In genomic region chr18:11750171-11750570, GRCh38 we compare ENCODE assay signal across 24 cellular contexts.
DNase-seq lines count a peak whose midpoint lies in the region; ATAC-seq and TF ChIP-seq lines count a peak whose summit lies in the region.
"Had no signal": no experiment of that assay in that cellular context is flagged by ENCODE, and none has a peak within 500 bp of the region (broad histone marks: within the 10 kb centered on the region; RNA-seq: fewer than 3 reads in every experiment).

No MANE protein-coding gene starts in this region.

- no peak overlapping the region for H3K27ac Mint-ChIP-seq in CD8-positive, alpha-beta T cell
- H3K27ac Mint-ChIP-seq in WTC11 = no peak overlapping the region
- peak overlapping the region; percentile 28 for H3K27ac Mint-ChIP-seq in glutamatergic neuron (ENCODE audit: unreplicated experiment)
- no peak overlapping the region for H3K27ac Mint-ChIP-seq in neural crest cell (ENCODE audit: unreplicated experiment)

- H3K27ac ChIP-seq in CD8-positive, alpha-beta T cell (ENCODE audit: low read depth, low read length) = no peak overlapping the region
- H3K27ac ChIP-seq: C4-2B, SJCRH30 had no signal

- H3K4me3 ChIP-seq in CD8-positive, alpha-beta T cell (ENCODE audit: low read depth, low read length) = no peak overlapping the region
- H3K4me3 ChIP-seq: HAP-1, SJCRH30 had no signal

- no peak for TF ChIP-seq CTCF in CD8-positive, alpha-beta T cell (IDR thresholded peaks at IDR 0.05)
- no peak for TF ChIP-seq CTCF in WTC11 (IDR thresholded peaks at IDR 0.05)
- no peak for TF ChIP-seq CTCF in glutamatergic neuron (IDR thresholded peaks at IDR 0.05; ENCODE audit: partially characterized antibody, unreplicated experiment)
- no peak for TF ChIP-seq CTCF in neural crest cell (conservative IDR thresholded peaks at IDR 0.05)

- peaks cover 3% of the 10 kb centered on the region for H3K4me1 ChIP-seq in CD8-positive, alpha-beta T cell (ENCODE audit: insufficient read depth, low read length)
- H3K4me1 ChIP-seq: HAP-1, SJCRH30 had no signal

- peaks cover 54% of the 10 kb centered on the region for H3K27me3 Mint-ChIP-seq in CD8-positive, alpha-beta T cell (ENCODE audit: low read depth)
- H3K27me3 Mint-ChIP-seq in WTC11 (ENCODE audit: low read depth) (peaks cover 38% of the 10 kb centered on the region), glutamatergic neuron (ENCODE audit: unreplicated experiment) (peaks cover 16% of the 10 kb centered on the region), neural crest cell (ENCODE audit: low read depth) (peaks cover 48% of the 10 kb centered on the region)

- H3K36me3 Mint-ChIP-seq in CD8-positive, alpha-beta T cell = no peaks in the 10 kb centered on the region
- H3K36me3 Mint-ChIP-seq in WTC11 (no peaks in the 10 kb centered on the region), glutamatergic neuron (ENCODE audit: unreplicated experiment) (peaks cover 8% of the 10 kb centered on the region), neural crest cell (ENCODE audit: low read depth) (peaks cover 3% of the 10 kb centered on the region)

- peaks cover 11% of the 10 kb centered on the region for H3K4me1 Mint-ChIP-seq in CD8-positive, alpha-beta T cell (ENCODE audit: low read depth)
- H3K4me1 Mint-ChIP-seq in WTC11 (peaks cover 24% of the 10 kb centered on the region), glutamatergic neuron (ENCODE audit: low read depth, unreplicated experiment) (peaks cover 1% of the 10 kb centered on the region), neural crest cell (peaks cover 23% of the 10 kb centered on the region)

- no peaks in the 10 kb centered on the region for H3K36me3 ChIP-seq in CD8-positive, alpha-beta T cell (ENCODE audit: insufficient read depth, low read length)
- H3K36me3 ChIP-seq: HAP-1, SJCRH30 had no signal

- CTCF ChIA-PET in CD8-positive, alpha-beta T cell (lab: Charles Lee) = interaction anchor here (1.4 kb wide), 1 partner anchor 17 kb away, joined by 7 read pairs; no protein-coding TSS in a partner anchor
- CTCF ChIA-PET in WTC11 (lab: Charles Lee) = interaction anchor here (1.2 to 1.4 kb wide), 2 partner anchors 17 kb away, joined by 4 to 8 read pairs; no protein-coding TSS in a partner anchor

- ATAC-seq in CD8-positive, alpha-beta T cell = no peak
- no peak for ATAC-seq in WTC11
- no peak for ATAC-seq in GM21723 (IDR thresholded peaks at IDR 0.05; ENCODE audit: unreplicated experiment)
- ATAC-seq: Panc1 had no signal

- peak overlapping the region; percentile 42 for H3K4me3 Mint-ChIP-seq in CD8-positive, alpha-beta T cell
- H3K4me3 Mint-ChIP-seq in WTC11 (0 out of 2 replicates have a peak overlapping the region, but pooled peaks have one; percentile 6), glutamatergic neuron (ENCODE audit: unreplicated experiment) (no peak overlapping the region), neural crest cell (peak overlapping the region; percentile 71)

- H3K9me3 Mint-ChIP-seq in CD8-positive, alpha-beta T cell = no peaks in the 10 kb centered on the region
- no peaks in the 10 kb centered on the region for H3K9me3 Mint-ChIP-seq in WTC11
- H3K9me3 Mint-ChIP-seq in glutamatergic neuron (ENCODE audit: unreplicated experiment) = peaks cover 9% of the 10 kb centered on the region
- no peaks in the 10 kb centered on the region for H3K9me3 Mint-ChIP-seq in neural crest cell

- no peak for DNase-seq in CD8-positive, alpha-beta T cell
- DNase-seq in WTC11 (ENCODE audit: low spot score) = no peak
- DNase-seq in glutamatergic neuron = no peak
- no peak for DNase-seq in neural crest cell (ENCODE audit: low read depth, low spot score)
- no peak for DNase-seq in activated CD8-positive, alpha-beta memory T cell treated with anti-CD3 and anti-CD28 coated beads for 24 hours
- DNase-seq in GOT3 (lab: John Stamatoyannopoulos, UW) = no peak
- no peak for DNase-seq in foreskin melanocyte
- DNase-seq: DMS53; GDM1; Karpas-422; MV-4-11; NCI-H1105 treated with DMSO at 0.1 percent for 48 hours; NCI-H1694; NCI-H2081; NCI-H2171; NCI-H345; NCI-H524; NCI-H774; NK-92 treated with Interleukin-12 subunit alpha and Interleukin-12 subunit beta, amount 100 ng/mL, for 24 hours; SJCRH30 had no signal

- no peaks in the 10 kb centered on the region for H3K9me3 ChIP-seq in CD8-positive, alpha-beta T cell (ENCODE audit: low read length)
- H3K9me3 ChIP-seq: HAP-1, SJCRH30 had no signal

- POLR2A ChIA-PET in CD8-positive, alpha-beta T cell (lab: Charles Lee) = no interaction called here
- POLR2A ChIA-PET in WTC11 (lab: Charles Lee) = no interaction called here

- intact Hi-C loops in CD8-positive, alpha-beta T cell (cut with DNase I, micrococcal nuclease) = no loop called here

- H3K27me3 ChIP-seq in CD8-positive, alpha-beta T cell (ENCODE audit: insufficient read depth, low read length) = no peaks in the 10 kb centered on the region
- H3K27me3 ChIP-seq: SJCRH30 had no signal

TF ChIP-seq in WTC11, 78 proteins besides CTCF, POLR2A, EP300 and RAD21 (continues in another document):
- no peak for TF ChIP-seq E2F1 (CRISPR knock-in tag; IDR thresholded peaks at IDR 0.05)
- TF ChIP-seq RELA (CRISPR knock-in tag; IDR thresholded peaks at IDR 0.05; ENCODE audit: borderline replicate concordance) = no peak
- TF ChIP-seq JAZF1 (CRISPR knock-in tag; IDR thresholded peaks at IDR 0.05) = no peak
- no peak for TF ChIP-seq TEAD4 (CRISPR knock-in tag; IDR thresholded peaks at IDR 0.05)
- TF ChIP-seq NR2C2 (CRISPR knock-in tag; IDR thresholded peaks at IDR 0.05) = no peak
- no peak for TF ChIP-seq ZNF416 (CRISPR knock-in tag; IDR thresholded peaks at IDR 0.05)
- TF ChIP-seq, protein P1, sequence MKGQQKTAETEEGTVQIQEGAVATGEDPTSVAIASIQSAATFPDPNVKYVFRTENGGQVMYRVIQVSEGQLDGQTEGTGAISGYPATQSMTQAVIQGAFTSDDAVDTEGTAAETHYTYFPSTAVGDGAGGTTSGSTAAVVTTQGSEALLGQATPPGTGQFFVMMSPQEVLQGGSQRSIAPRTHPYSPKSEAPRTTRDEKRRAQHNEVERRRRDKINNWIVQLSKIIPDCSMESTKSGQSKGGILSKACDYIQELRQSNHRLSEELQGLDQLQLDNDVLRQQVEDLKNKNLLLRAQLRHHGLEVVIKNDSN (CRISPR knock-in tag; IDR thresholded peaks at IDR 0.05) = no peak
- TF ChIP-seq FOXP1 (CRISPR knock-in tag; IDR thresholded peaks at IDR 0.05; ENCODE audit: borderline replicate concordance) = no peak
- TF ChIP-seq SOX15 (CRISPR knock-in tag; IDR thresholded peaks at IDR 0.05) = no peak
- no peak for TF ChIP-seq NFATC4 (CRISPR knock-in tag; IDR thresholded peaks at IDR 0.05)
- no peak for TF ChIP-seq ATF1 (CRISPR knock-in tag; IDR thresholded peaks at IDR 0.05)
- no peak for TF ChIP-seq ETV6 (CRISPR knock-in tag; IDR thresholded peaks at IDR 0.05)
- no peak for TF ChIP-seq ZSCAN18 (CRISPR knock-in tag; IDR thresholded peaks at IDR 0.05)
- TF ChIP-seq, protein P2, sequence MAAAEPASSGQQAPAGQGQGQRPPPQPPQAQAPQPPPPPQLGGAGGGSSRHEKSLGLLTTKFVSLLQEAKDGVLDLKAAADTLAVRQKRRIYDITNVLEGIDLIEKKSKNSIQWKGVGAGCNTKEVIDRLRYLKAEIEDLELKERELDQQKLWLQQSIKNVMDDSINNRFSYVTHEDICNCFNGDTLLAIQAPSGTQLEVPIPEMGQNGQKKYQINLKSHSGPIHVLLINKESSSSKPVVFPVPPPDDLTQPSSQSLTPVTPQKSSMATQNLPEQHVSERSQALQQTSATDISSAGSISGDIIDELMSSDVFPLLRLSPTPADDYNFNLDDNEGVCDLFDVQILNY (CRISPR knock-in tag; IDR thresholded peaks at IDR 0.05) = no peak
- TF ChIP-seq NFE2L1 (CRISPR knock-in tag; IDR thresholded peaks at IDR 0.05) = no peak
- no peak for TF ChIP-seq NR1H2 (CRISPR knock-in tag; IDR thresholded peaks at IDR 0.05)
- no peak for TF ChIP-seq FOXK1 (CRISPR knock-in tag; IDR thresholded peaks at IDR 0.05)
- no peak for TF ChIP-seq ZMAT4 (CRISPR knock-in tag; IDR thresholded peaks at IDR 0.05)
- no peak for TF ChIP-seq IRF2 (CRISPR knock-in tag; IDR thresholded peaks at IDR 0.05; ENCODE audit: borderline replicate concordance, low read depth)
